ENCODE assay signal across 1 cellular context in genomic region chrX:118839334-118839958, GRCh38.
TF ChIP-seq lines count a peak whose summit lies in the region.

No MANE protein-coding gene starts in this region.

TF ChIP-seq in HEK293, 187 proteins besides CTCF, POLR2A, EP300 and RAD21 (continued from another document):
- TF ChIP-seq ZFHX2 (tag by site-specific recombination; conservative IDR thresholded peaks at IDR 0.05): no peak
